In the genomic region with DNA sequence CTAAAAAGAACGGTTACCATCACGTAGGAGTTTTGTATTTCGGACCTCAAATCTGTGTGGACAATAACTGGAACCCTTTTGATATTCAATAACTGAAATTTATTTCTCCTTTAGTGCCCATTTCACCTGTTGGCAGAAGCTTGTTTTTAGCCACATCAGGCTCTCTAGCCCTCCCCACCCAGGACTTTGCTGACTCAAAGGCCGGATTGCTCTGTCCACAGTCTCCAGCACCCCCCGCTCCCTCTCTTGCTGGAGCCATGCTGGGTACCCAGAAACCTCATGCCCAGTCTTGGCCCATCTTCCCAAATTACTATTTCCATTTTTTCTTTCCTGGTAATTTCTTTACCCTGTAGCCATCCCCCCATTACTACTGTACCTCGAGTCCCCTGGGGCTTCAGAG, we compare ENCODE assay signal across 1 cellular context.
TF ChIP-seq lines count a peak whose summit lies in the region.

No MANE protein-coding gene starts in this region.

TF ChIP-seq in H1, 55 proteins besides CTCF, POLR2A, EP300 and RAD21:
- TF ChIP-seq, protein P1, sequence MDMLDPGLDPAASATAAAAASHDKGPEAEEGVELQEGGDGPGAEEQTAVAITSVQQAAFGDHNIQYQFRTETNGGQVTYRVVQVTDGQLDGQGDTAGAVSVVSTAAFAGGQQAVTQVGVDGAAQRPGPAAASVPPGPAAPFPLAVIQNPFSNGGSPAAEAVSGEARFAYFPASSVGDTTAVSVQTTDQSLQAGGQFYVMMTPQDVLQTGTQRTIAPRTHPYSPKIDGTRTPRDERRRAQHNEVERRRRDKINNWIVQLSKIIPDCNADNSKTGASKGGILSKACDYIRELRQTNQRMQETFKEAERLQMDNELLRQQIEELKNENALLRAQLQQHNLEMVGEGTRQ (IDR thresholded peaks at IDR 0.05; ENCODE audit: low read length) = no peak
- TF ChIP-seq TEAD4 (IDR thresholded peaks at IDR 0.05; ENCODE audit: low read depth, low read length) = no peak
- no peak for TF ChIP-seq ZNF274 (IDR thresholded peaks at IDR 0.05; ENCODE audit: borderline replicate concordance, extremely low read depth, low read length)
- TF ChIP-seq BRCA1 (IDR thresholded peaks at IDR 0.05; ENCODE audit: low read depth, low read length) = no peak
- TF ChIP-seq EGR1 (IDR thresholded peaks at IDR 0.05; ENCODE audit: borderline replicate concordance, low read depth, low read length) = no peak
